ENCODE assay signal across 12 cellular contexts in the genomic region with DNA sequence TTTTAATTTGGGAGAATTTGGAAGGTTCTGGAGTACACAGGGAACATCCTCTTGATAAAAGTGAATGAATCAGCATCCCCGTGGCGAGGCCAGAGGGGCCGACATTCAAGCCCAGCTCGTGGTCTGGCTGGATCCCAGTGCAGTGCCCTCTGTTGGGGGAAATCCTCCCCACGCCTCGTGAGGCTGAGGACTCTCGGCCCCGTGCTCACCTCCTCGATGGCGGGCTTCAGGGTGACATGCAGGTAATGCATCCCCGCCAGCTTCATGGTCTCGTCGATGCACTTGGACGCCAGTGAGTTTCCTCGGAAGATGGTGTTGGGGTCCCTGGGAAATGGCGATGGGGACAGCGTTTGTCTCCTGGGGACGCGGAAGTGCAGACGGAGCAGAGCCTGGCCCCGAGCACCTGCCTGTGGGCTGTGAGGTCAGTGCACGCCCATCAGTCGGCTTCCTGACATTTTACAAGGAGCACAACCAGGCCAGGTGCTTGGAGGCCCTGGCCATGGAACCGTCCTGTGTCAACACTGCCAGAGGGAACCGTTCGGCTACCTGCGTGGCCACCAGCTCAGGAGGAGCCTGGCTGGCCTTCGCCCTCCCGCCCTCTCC. TPM values are rescaled to one million over a fixed set of nuclear protein-coding genes. Genes with fewer than 3 reads are reported as not detected.
DNase-seq lines count a peak whose midpoint lies in the region; TF ChIP-seq lines count a peak whose summit lies in the region.
"Had no signal": no experiment of that assay in that cellular context is flagged by ENCODE, and none has a peak within 500 bp of the region (broad histone marks: within the 10 kb centered on the region; RNA-seq: fewer than 3 reads in every experiment).

No MANE protein-coding gene starts in this region.

- no peaks in the 10 kb centered on the region for H3K27me3 Mint-ChIP-seq in activated naive CD8-positive, alpha-beta T cell treated with anti-CD3 and anti-CD28 coated beads for 36 hours

- no peaks in the 10 kb centered on the region for H3K9me3 Mint-ChIP-seq in activated naive CD8-positive, alpha-beta T cell treated with anti-CD3 and anti-CD28 coated beads for 36 hours

- no peak for DNase-seq in AG09309 (ENCODE audit: low read depth)
- no peak for DNase-seq in activated naive CD8-positive, alpha-beta T cell treated with anti-CD3 and anti-CD28 coated beads for 36 hours
- no peak for DNase-seq in kidney epithelial cell (ENCODE audit: low read depth)
- no peak for DNase-seq in NK-92 treated with Interleukin-12 subunit alpha and Interleukin-12 subunit beta, amount 100 ng/mL, for 24 hours (lab: John Stamatoyannopoulos, UW)
- DNase-seq in NCI-H2196 (lab: John Stamatoyannopoulos, UW; ENCODE audit: unreplicated experiment), result no peak
- no peak for DNase-seq in H4 (ENCODE audit: low spot score)
- no peak for DNase-seq in ecto neural progenitor cell (ENCODE audit: low spot score)
- DNase-seq: activated effector memory CD4-positive, alpha-beta T cell treated with Interleukin-2 at 50 U/mL for 16 hours; KBM-7; NCI-H2227 treated with DMSO at 0.1 percent for 48 hours; T-helper 2 cell had no signal

- no peak overlapping the region for H3K4me3 Mint-ChIP-seq in activated naive CD8-positive, alpha-beta T cell treated with anti-CD3 and anti-CD28 coated beads for 36 hours

- H3K36me3 Mint-ChIP-seq in activated naive CD8-positive, alpha-beta T cell treated with anti-CD3 and anti-CD28 coated beads for 36 hours, result peaks cover 13% of the 10 kb centered on the region

- no peaks in the 10 kb centered on the region for H3K27me3 ChIP-seq in kidney epithelial cell (ENCODE audit: control insufficient read depth, insufficient read depth, low read length)

- peak overlapping the region; percentile 76 for H3K27ac Mint-ChIP-seq in activated naive CD8-positive, alpha-beta T cell treated with anti-CD3 and anti-CD28 coated beads for 36 hours

- peaks cover 4% of the 10 kb centered on the region for H3K4me1 Mint-ChIP-seq in activated naive CD8-positive, alpha-beta T cell treated with anti-CD3 and anti-CD28 coated beads for 36 hours

- no peak overlapping the region for H3K4me3 ChIP-seq in AG09309 (ENCODE audit: control insufficient read depth, low read depth, low read length)
- H3K4me3 ChIP-seq in GM12875 (ENCODE audit: low read depth, low read length), result no peak overlapping the region
- no peak overlapping the region for H3K4me3 ChIP-seq in kidney epithelial cell (ENCODE audit: low read depth, low read length)

- H3K36me3 ChIP-seq in kidney epithelial cell (ENCODE audit: control insufficient read depth, insufficient read depth, low read length), result no peaks in the 10 kb centered on the region

- TF ChIP-seq CTCF in AG09309 (IDR thresholded peaks at IDR 0.05; ENCODE audit: control insufficient read depth, insufficient read depth, low read depth, low read length, missing control alignments), result peak; percentile 38
- 0 out of 2 replicates have a peak, but pooled peaks have one; percentile 1 for TF ChIP-seq CTCF in GM12875 (IDR thresholded peaks at IDR 0.05; ENCODE audit: borderline replicate concordance, insufficient read depth, low read depth, low read length)
- TF ChIP-seq CTCF in kidney epithelial cell (IDR thresholded peaks at IDR 0.05; ENCODE audit: insufficient read depth, low read length, poor library complexity, severe bottlenecking), result peak; percentile 24

RNA-seq across cellular contexts. Expression of gene C13orf46, which starts 43.3 kb away (rescaled TPM):
- under 1 TPM; 0.96 to 0.99 TPM for total RNA-seq in activated naive CD8-positive, alpha-beta T cell treated with anti-CD3 and anti-CD28 coated beads for 36 hours
- total RNA-seq in kidney epithelial cell, result 0.04 TPM in 1 of 2 replicates, not detected in the other
- not detected in 2 replicates for total RNA-seq in H4 (2014; rRNA removed; shearing (Covaris generic))
